ENCODE assay signal across 15 cellular contexts in the genomic region with DNA sequence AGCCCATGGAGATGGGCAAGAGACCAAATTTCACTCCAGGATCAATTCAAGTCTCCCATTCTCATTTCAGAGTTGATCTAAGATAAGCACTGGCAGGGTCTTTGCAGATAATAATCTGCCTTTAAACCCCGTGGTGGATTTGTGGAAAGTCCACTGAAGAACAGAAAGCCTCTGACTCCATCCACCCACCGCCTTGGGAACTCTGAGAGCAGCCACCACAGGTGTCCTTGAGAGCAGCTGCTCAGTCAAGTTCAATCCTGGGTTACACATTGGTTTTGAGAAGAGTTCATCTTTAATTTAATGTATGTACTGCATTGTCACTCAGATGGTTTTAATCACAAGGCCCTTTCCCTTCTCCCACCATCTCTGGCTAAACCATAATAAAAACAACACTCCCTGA. TPM values are rescaled to one million over a fixed set of nuclear protein-coding genes. Genes with fewer than 3 reads are reported as not detected.
A peak's percentile ranks its signal among the peaks of the same experiment; 100 is the strongest.
DNase-seq lines count a peak whose midpoint lies in the region; ATAC-seq and TF ChIP-seq lines count a peak whose summit lies in the region.
"Had no signal": no experiment of that assay in that cellular context is flagged by ENCODE, and none has a peak within 500 bp of the region (broad histone marks: within the 10 kb centered on the region; RNA-seq: fewer than 3 reads in every experiment).

No MANE protein-coding gene starts in this region.

- H3K79me2 ChIP-seq in neural progenitor cell (ENCODE audit: low read depth), result peaks cover 97% of the 10 kb centered on the region

- H3K9me3 ChIP-seq in neural progenitor cell (ENCODE audit: low read depth), result no peaks in the 10 kb centered on the region
- no peaks in the 10 kb centered on the region for H3K9me3 ChIP-seq in uterus
- H3K9me3 ChIP-seq: A549, BE2C had no signal

- no peaks in the 10 kb centered on the region for H3K36me3 ChIP-seq in neural progenitor cell
- H3K36me3 ChIP-seq in uterus, result no peaks in the 10 kb centered on the region
- H3K36me3 ChIP-seq: BE2C had no signal

- intact Hi-C loops in uterus (cut with DNase I; ENCODE audit: low total_unique reads), result no loop called here

- H3K4me3 ChIP-seq in neural progenitor cell, result no peak overlapping the region
- no peak overlapping the region for H3K4me3 ChIP-seq in uterus
- H3K4me3 ChIP-seq: A549, GM23248 had no signal

- peaks cover 9% of the 10 kb centered on the region for H3K9me3 Mint-ChIP-seq in neural progenitor cell
- H3K9me3 Mint-ChIP-seq: CD8-positive, alpha-beta T cell had no signal

- H3K27ac ChIP-seq in angular gyrus (ENCODE audit: low read depth, low read length), result peak overlapping the region; percentile 20
- H3K27ac ChIP-seq in neural progenitor cell, result no peak overlapping the region
- no peak overlapping the region for H3K27ac ChIP-seq in uterus
- H3K27ac ChIP-seq: A549, C4-2B, GM23248 had no signal

- peaks cover 11% of the 10 kb centered on the region for H3F3A ChIP-seq in neural progenitor cell (ENCODE audit: low read depth)

- H3K27me3 ChIP-seq in neural progenitor cell (no peaks in the 10 kb centered on the region), uterus (no peaks in the 10 kb centered on the region)
- H3K27me3 ChIP-seq: BE2C had no signal

- H4K20me1 ChIP-seq in neural progenitor cell (ENCODE audit: low read depth), result peaks cover 96% of the 10 kb centered on the region

- H3K27ac Mint-ChIP-seq in neural progenitor cell, result peak overlapping the region; percentile 32
- H3K27ac Mint-ChIP-seq: CD8-positive, alpha-beta T cell had no signal

- peaks cover 35% of the 10 kb centered on the region for H3K4me1 ChIP-seq in neural progenitor cell
- no peaks in the 10 kb centered on the region for H3K4me1 ChIP-seq in uterus

- TF ChIP-seq POLR2A in uterus (IDR thresholded peaks at IDR 0.05), result no peak

- ATAC-seq in GM21390 (IDR thresholded peaks at IDR 0.05; ENCODE audit: unreplicated experiment), result no peak
- ATAC-seq in GM21576 (IDR thresholded peaks at IDR 0.05; ENCODE audit: unreplicated experiment), result no peak
- ATAC-seq: A549; CD8-positive, alpha-beta T cell had no signal

- H3K27me3 Mint-ChIP-seq in neural progenitor cell (ENCODE audit: insufficient read depth, low read depth), result peaks cover 3% of the 10 kb centered on the region

- peak; percentile 12 for DNase-seq in myocyte (ENCODE audit: low read depth)
- no peak for DNase-seq in neural progenitor cell (ENCODE audit: low spot score)
- no peak for DNase-seq in HT-29 (ENCODE audit: low spot score)
- no peak for DNase-seq in uterus
- DNase-seq: BE2C; CD8-positive, alpha-beta T cell; COR-L47; DND-41; GDM1; GM23248 had no signal

- H2AFZ ChIP-seq in neural progenitor cell (replicated peaks), result no peak overlapping the region
- H2AFZ ChIP-seq: GM23248 had no signal

- TF ChIP-seq CTCF in neural progenitor cell (IDR thresholded peaks at IDR 0.05) (no peak), uterus (IDR thresholded peaks at IDR 0.05) (no peak)

- peaks cover 28% of the 10 kb centered on the region for H3K4me1 Mint-ChIP-seq in neural progenitor cell

- H3K9ac ChIP-seq in neural progenitor cell, result no peak overlapping the region
- H3K9ac ChIP-seq: GM23248 had no signal

- no peak overlapping the region for H3K4me3 Mint-ChIP-seq in neural progenitor cell
- H3K4me3 Mint-ChIP-seq: CD8-positive, alpha-beta T cell had no signal

- peaks cover 59% of the 10 kb centered on the region for H3K36me3 Mint-ChIP-seq in neural progenitor cell
- H3K36me3 Mint-ChIP-seq: CD8-positive, alpha-beta T cell had no signal

- H3K4me2 ChIP-seq in neural progenitor cell, result no peak overlapping the region
- H3K4me2 ChIP-seq: A549 had no signal

RNA-seq across cellular contexts. Expression of a gene that starts 7.0 kb away (rescaled TPM):
- 4.1 and 6.6 TPM in 2 replicates for total RNA-seq in myocyte
- 6.7 TPM for polyA plus RNA-seq in myocyte (2012)
- total RNA-seq in neural progenitor cell (ENCODE audit: low replicate concordance), result 30.5 and 34.5 TPM in 2 replicates
- total RNA-seq in HT-29 (2014; rRNA removed; shearing (Covaris generic)), result 0.47 and 0.56 TPM in 2 replicates
- 10 to 100 TPM in 3 of 4 donors, 1 to 10 TPM in 1; 2.9 to 18.1 (median 15.1) TPM for total RNA-seq in uterus
